1 cellular context compared by ENCODE assay signal in genomic region chr10:96090463-96090800, GRCh38.
TF ChIP-seq lines count a peak whose summit lies in the region.

No MANE protein-coding gene starts in this region.

TF ChIP-seq in SK-N-SH, 30 proteins besides CTCF, POLR2A, EP300 and RAD21 (continued from another document):
- TF ChIP-seq YY1 (IDR thresholded peaks at IDR 0.05; ENCODE audit: low read depth) (no peak), RCOR1 (IDR thresholded peaks at IDR 0.05; ENCODE audit: low read length) (no peak), CHD2 (IDR thresholded peaks at IDR 0.05; ENCODE audit: low read length, partially characterized antibody) (no peak), USF1 (IDR thresholded peaks at IDR 0.05; ENCODE audit: borderline replicate concordance, low read depth) (no peak), FOSL2 (IDR thresholded peaks at IDR 0.05; ENCODE audit: borderline replicate concordance, low read depth) (no peak)
- TF ChIP-seq, protein P1, sequence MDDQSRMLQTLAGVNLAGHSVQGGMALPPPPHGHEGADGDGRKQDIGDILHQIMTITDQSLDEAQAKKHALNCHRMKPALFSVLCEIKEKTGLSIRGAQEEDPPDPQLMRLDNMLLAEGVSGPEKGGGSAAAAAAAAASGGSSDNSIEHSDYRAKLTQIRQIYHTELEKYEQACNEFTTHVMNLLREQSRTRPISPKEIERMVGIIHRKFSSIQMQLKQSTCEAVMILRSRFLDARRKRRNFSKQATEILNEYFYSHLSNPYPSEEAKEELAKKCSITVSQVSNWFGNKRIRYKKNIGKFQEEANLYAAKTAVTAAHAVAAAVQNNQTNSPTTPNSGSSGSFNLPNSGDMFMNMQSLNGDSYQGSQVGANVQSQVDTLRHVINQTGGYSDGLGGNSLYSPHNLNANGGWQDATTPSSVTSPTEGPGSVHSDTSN (IDR thresholded peaks at IDR 0.05), result no peak
TF ChIP-seq in SK-N-SH: peak in this region for 0.
